20 cellular contexts compared by ENCODE assay signal in genomic region chr15:35596261-35596660, GRCh38.
"Had no signal": no experiment of that assay in that cellular context is flagged by ENCODE, and none has a peak within 500 bp of the region (broad histone marks: within the 10 kb centered on the region; RNA-seq: fewer than 3 reads in every experiment).

No MANE protein-coding gene starts in this region.

- DNase-seq: colonic mucosa; dermis blood vessel endothelial cell; esophagus squamous epithelium; glutamatergic neuron; immature natural killer cell; kidney; left cardiac atrium; left ventricle myocardium inferior; lower lobe of right lung; naive B cell; right lobe of liver; stimulated activated CD4-positive, alpha-beta T cell treated with anti-CD3 and anti-CD28 coated beads, Interleukin-4, amount 100 ng/mL, for 1 hour; stimulated activated CD8-positive, alpha-beta memory T cell treated with anti-CD3 and anti-CD28 coated beads, Interleukin-4, amount 100 ng/mL, for 48 hours; stimulated activated naive CD8-positive, alpha-beta T cell treated with anti-CD3 and anti-CD28 coated beads, Interleukin-15, Interleukin-2, amounts not matched to agents 100 U/mL and 50 U/mL, for 24 hours; thyroid gland had no signal

- H3K9me3 ChIP-seq: colonic mucosa, esophagus squamous epithelium, gastroesophageal sphincter, left ventricle myocardium inferior, lower lobe of right lung, prostate gland, right lobe of liver, suprapubic skin, thyroid gland had no signal

- ATAC-seq: gastroesophageal sphincter; left cardiac atrium; lower lobe of right lung; right lobe of liver; stimulated activated effector memory CD8-positive, alpha-beta T cell treated with anti-CD3 and anti-CD28 coated beads, Interleukin-12 subunit alpha, Interleukin-12 subunit beta, amount 100 ng/mL, for 72 hours; stimulated activated naive CD8-positive, alpha-beta T cell treated with anti-CD3 and anti-CD28 coated beads, Interleukin-15, Interleukin-2, amounts not matched to agents 100 U/mL and 50 U/mL, for 24 hours had no signal

- H3K9ac ChIP-seq: parathyroid adenoma had no signal

- H3K27me3 ChIP-seq: colonic mucosa, esophagus squamous epithelium, gastroesophageal sphincter, right lobe of liver, suprapubic skin, thyroid gland had no signal

- H3K79me2 ChIP-seq: parathyroid adenoma had no signal

- H3K4me3 ChIP-seq: colonic mucosa, esophagus squamous epithelium, gastroesophageal sphincter, left ventricle myocardium inferior, lower lobe of right lung, prostate gland, right lobe of liver, suprapubic skin, thyroid gland had no signal

- H3K36me3 ChIP-seq: colonic mucosa, esophagus squamous epithelium, gastroesophageal sphincter, left ventricle myocardium inferior, lower lobe of right lung, prostate gland, right lobe of liver, suprapubic skin, thyroid gland had no signal

- H3K27ac ChIP-seq: colonic mucosa, esophagus squamous epithelium, gastroesophageal sphincter, left ventricle myocardium inferior, lower lobe of right lung, parathyroid adenoma, prostate gland, right lobe of liver, suprapubic skin, thyroid gland had no signal

- H2AFZ ChIP-seq: parathyroid adenoma had no signal

- H3K4me1 ChIP-seq: colonic mucosa, esophagus squamous epithelium, gastroesophageal sphincter, left ventricle myocardium inferior, lower lobe of right lung, parathyroid adenoma, prostate gland, right lobe of liver, suprapubic skin, thyroid gland had no signal
